Comparison of ENCODE assay signal across 1 cellular context in the genomic region with DNA sequence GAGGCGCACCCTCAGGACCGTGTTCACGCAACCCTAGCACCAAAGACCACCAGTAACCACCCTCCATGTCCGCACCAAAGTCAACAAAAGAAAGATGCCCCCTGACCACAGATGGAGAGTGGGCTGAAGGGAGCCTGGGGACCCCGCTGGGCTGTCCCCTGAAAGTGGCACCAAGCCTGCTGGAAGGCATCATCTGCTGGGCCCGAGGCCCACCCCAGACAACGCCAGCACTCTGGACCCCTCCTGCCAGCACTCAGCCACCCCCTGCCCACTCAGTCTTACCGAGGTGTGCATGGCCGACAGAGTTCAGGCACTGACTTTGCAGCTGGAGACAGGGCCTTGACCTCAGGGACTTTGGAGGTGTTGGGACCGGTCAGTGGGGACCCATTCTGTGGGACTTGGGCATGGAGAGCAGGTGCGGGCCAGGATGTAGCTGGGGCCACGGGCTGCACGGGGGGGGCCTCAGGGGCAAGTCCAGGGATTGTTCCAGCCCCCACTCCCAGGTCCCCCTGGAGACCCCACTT.
TF ChIP-seq lines count a peak whose summit lies in the region.

No MANE protein-coding gene starts in this region.

TF ChIP-seq in SK-N-SH, 30 proteins besides CTCF, POLR2A, EP300 and RAD21 (continued from another document):
- TF ChIP-seq ZBTB33 (IDR thresholded peaks at IDR 0.05; ENCODE audit: borderline replicate concordance, low read depth) (no peak), FOXM1 (IDR thresholded peaks at IDR 0.05; ENCODE audit: low read depth) (no peak), CHD2 (IDR thresholded peaks at IDR 0.05; ENCODE audit: low read length, partially characterized antibody) (no peak)
TF ChIP-seq in SK-N-SH: peak in this region for 0.
